Comparison of ENCODE assay signal across 23 cellular contexts in the genomic region with DNA sequence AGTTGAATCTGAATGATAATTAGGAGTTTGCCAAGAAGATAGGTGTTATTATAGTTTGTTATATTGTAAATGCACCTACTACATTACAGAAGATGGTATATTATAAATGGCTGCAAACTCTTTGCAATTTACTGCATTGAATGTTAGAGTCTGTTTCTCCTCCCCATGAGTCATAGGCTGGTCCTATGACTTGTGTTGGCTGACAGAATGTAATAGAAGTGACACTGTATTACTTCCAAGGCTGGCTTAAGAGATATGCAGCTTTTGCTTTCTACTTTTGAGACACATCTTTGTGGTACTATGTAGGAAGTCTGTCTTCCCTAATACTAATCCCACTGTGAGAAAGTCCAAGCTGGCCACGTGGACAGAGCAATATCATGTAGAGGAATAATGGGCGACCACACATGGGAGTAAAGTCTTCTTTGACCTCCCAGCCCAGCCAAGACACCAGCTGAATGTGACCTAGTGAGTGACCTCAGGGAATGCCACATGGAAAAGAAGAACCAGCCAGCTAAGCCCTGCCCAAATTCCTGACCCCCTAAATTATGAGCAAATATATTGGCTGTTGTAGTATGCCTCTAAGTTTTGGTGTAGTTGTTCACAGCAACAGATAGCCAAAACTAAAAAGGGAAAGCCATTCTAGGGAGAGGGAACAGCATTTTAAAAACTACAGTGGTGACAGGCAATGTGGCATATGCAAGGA.
DNase-seq lines count a peak whose midpoint lies in the region; FAIRE-seq and TF ChIP-seq lines count a peak whose summit lies in the region.
"Had no signal": no experiment of that assay in that cellular context is flagged by ENCODE, and none has a peak within 500 bp of the region (broad histone marks: within the 10 kb centered on the region; RNA-seq: fewer than 3 reads in every experiment).

No MANE protein-coding gene starts in this region.

- no peaks in the 10 kb centered on the region for H3K27me3 ChIP-seq in adipocyte (replicated peaks; ENCODE audit: control insufficient read depth, insufficient read depth, low read length)
- H3K27me3 ChIP-seq: left lung, testis had no signal

- H3K9me3 ChIP-seq in adipocyte (ENCODE audit: control insufficient read depth, low read length): no peaks in the 10 kb centered on the region
- H3K9me3 ChIP-seq: left lung, testis had no signal

- no peak overlapping the region for H3K9ac ChIP-seq in adipocyte (ENCODE audit: low read length)
- H3K9ac ChIP-seq: parathyroid adenoma had no signal

- TF ChIP-seq POLR2A in H54 (IDR thresholded peaks at IDR 0.05; ENCODE audit: low read depth, low read length): no peak

- peaks cover 22% of the 10 kb centered on the region for H3K4me1 ChIP-seq in adipocyte (ENCODE audit: control insufficient read depth, insufficient read depth, low read length)
- H3K4me1 ChIP-seq: left lung, parathyroid adenoma, testis had no signal

- DNase-seq in AG08395 (ENCODE audit: low spot score) (peak; percentile 35), H54 (ENCODE audit: insufficient read length, low spot score) (peak; percentile 11), adipocyte (ENCODE audit: low read depth) (peak; percentile 7), fibroblast of peridontal ligament (ENCODE audit: extremely low read depth) (peak; percentile 26), T-helper 9 cell (no peak), dedifferentiated amniotic fluid mesenchymal stem cell (ENCODE audit: extremely low spot score) (no peak), NCI-H146 (lab: John Stamatoyannopoulos, UW) (no peak), NCI-H2196 treated with DMSO at 0.1 percent for 48 hours (lab: John Stamatoyannopoulos, UW; ENCODE audit: unreplicated experiment) (no peak)
- DNase-seq: ACHN; activated CD4-positive, alpha-beta T cell treated with anti-CD3 and anti-CD28 coated beads for 48 hours; H9; head of caudate nucleus; left lung; MM.1S; NCI-H2171 treated with DMSO at 0.1 percent for 48 hours; NCI-H69; nephron progenitor cell; Right ventricle myocardium superior; stimulated activated CD4-positive, alpha-beta T cell treated with anti-CD3 and anti-CD28 coated beads, Interleukin-1b, Interleukin-23, amount 100 ng/mL, for 48 hours; stimulated activated naive B cell treated with anti-CD40 and anti-IgM and Interleukin-4, amounts not matched to agents 10 μg/mL and 1 μg/mL and 100 μg/mL, for 72 hours; testis had no signal

- FAIRE-seq in H54 (lab: Jason Lieb, UNC): peak; percentile 27
- FAIRE-seq: GM12878 had no signal

- no peaks in the 10 kb centered on the region for H3K36me3 ChIP-seq in adipocyte (ENCODE audit: control insufficient read depth, insufficient read depth, low read length, severe bottlenecking)
- H3K36me3 ChIP-seq: left lung had no signal

- no peak overlapping the region for H3K4me3 ChIP-seq in adipocyte (ENCODE audit: low read length)
- H3K4me3 ChIP-seq: GM12878, left lung, testis had no signal

Comparison
In these comparisons a context has a peak if more than half of its experiments do, and no peak if none do; other contexts are left out.
1. DNase-seq: peak in AG08395 (single experiment), H54 (single experiment), adipocyte (single experiment) and fibroblast of peridontal ligament (single experiment); none in T-helper 9 cell (single experiment), dedifferentiated amniotic fluid mesenchymal stem cell (single experiment), NCI-H146 (single experiment) and NCI-H2196 treated with DMSO at 0.1 percent for 48 hours (single experiment).